In genomic region chr11:47144541-47144940, GRCh38 we compare ENCODE assay signal across 18 cellular contexts.
"Had no signal": no experiment of that assay in that cellular context is flagged by ENCODE, and none has a peak within 500 bp of the region (broad histone marks: within the 10 kb centered on the region; RNA-seq: fewer than 3 reads in every experiment).

No MANE protein-coding gene starts in this region.

- H3K4me3 ChIP-seq: MG63 had no signal

- H3K9me3 ChIP-seq: MG63 had no signal

- H3K27ac ChIP-seq: RWPE1 had no signal

- DNase-seq: Karpas-422, KG1, MG63, NCI-H1092, NCI-H1105 treated with DMSO at 0.1 percent for 48 hours, NCI-H1417 treated with DMSO at 0.1 percent for 48 hours, NCI-H146, NCI-H1694 treated with DMSO at 0.1 percent for 48 hours, NCI-H1930, NCI-H2081, NCI-H2107, NCI-H2227 treated with DMSO at 0.1 percent for 48 hours, NCI-H524, NCI-H526 treated with DMSO at 0.1 percent for 48 hours, NCI-H748 treated with DMSO at 0.1 percent for 48 hours, SHP77 had no signal

- H3K36me3 ChIP-seq: MG63 had no signal

- ATAC-seq: SK-N-SH treated with all-trans-retinoic acid at 6 μM for 48 hours had no signal

- H3K27me3 ChIP-seq: MG63 had no signal
